Comparison of ENCODE assay signal across 1 cellular context in the genomic region with DNA sequence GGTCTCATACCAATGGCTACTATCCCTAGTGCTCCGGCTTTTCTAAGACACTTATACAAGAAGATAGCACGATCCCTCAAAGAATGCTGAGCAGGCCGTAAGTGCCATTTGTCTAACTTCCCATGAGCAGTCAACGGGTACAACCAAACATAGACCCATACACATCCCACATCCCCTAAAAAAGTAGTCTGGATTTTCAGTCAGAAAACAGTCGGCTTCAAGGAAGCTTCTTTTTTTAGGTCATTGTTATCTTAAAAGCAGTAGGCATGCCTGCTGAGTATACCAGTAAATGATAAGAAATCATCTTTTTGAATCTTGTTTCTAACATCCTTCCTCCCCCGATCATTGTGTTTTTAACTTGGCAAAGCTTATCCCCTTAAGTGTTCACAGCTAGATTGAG.
TF ChIP-seq lines count a peak whose summit lies in the region.

No MANE protein-coding gene starts in this region.

TF ChIP-seq in WTC11, 78 proteins besides CTCF, POLR2A, EP300 and RAD21 (continued from another document):
- TF ChIP-seq, protein P1, sequence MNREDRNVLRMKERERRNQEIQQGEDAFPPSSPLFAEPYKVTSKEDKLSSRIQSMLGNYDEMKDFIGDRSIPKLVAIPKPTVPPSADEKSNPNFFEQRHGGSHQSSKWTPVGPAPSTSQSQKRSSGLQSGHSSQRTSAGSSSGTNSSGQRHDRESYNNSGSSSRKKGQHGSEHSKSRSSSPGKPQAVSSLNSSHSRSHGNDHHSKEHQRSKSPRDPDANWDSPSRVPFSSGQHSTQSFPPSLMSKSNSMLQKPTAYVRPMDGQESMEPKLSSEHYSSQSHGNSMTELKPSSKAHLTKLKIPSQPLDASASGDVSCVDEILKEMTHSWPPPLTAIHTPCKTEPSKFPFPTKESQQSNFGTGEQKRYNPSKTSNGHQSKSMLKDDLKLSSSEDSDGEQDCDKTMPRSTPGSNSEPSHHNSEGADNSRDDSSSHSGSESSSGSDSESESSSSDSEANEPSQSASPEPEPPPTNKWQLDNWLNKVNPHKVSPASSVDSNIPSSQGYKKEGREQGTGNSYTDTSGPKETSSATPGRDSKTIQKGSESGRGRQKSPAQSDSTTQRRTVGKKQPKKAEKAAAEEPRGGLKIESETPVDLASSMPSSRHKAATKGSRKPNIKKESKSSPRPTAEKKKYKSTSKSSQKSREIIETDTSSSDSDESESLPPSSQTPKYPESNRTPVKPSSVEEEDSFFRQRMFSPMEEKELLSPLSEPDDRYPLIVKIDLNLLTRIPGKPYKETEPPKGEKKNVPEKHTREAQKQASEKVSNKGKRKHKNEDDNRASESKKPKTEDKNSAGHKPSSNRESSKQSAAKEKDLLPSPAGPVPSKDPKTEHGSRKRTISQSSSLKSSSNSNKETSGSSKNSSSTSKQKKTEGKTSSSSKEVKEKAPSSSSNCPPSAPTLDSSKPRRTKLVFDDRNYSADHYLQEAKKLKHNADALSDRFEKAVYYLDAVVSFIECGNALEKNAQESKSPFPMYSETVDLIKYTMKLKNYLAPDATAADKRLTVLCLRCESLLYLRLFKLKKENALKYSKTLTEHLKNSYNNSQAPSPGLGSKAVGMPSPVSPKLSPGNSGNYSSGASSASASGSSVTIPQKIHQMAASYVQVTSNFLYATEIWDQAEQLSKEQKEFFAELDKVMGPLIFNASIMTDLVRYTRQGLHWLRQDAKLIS (CRISPR knock-in tag; IDR thresholded peaks at IDR 0.05; ENCODE audit: borderline replicate concordance): no peak
- no peak for TF ChIP-seq NFYB (CRISPR knock-in tag; conservative IDR thresholded peaks at IDR 0.05; ENCODE audit: low read depth)
- TF ChIP-seq MXD4 (CRISPR knock-in tag; IDR thresholded peaks at IDR 0.05; ENCODE audit: borderline replicate concordance): no peak
- TF ChIP-seq ZNF317 (CRISPR knock-in tag; IDR thresholded peaks at IDR 0.05; ENCODE audit: borderline replicate concordance, low read depth): no peak
- TF ChIP-seq, protein P2, sequence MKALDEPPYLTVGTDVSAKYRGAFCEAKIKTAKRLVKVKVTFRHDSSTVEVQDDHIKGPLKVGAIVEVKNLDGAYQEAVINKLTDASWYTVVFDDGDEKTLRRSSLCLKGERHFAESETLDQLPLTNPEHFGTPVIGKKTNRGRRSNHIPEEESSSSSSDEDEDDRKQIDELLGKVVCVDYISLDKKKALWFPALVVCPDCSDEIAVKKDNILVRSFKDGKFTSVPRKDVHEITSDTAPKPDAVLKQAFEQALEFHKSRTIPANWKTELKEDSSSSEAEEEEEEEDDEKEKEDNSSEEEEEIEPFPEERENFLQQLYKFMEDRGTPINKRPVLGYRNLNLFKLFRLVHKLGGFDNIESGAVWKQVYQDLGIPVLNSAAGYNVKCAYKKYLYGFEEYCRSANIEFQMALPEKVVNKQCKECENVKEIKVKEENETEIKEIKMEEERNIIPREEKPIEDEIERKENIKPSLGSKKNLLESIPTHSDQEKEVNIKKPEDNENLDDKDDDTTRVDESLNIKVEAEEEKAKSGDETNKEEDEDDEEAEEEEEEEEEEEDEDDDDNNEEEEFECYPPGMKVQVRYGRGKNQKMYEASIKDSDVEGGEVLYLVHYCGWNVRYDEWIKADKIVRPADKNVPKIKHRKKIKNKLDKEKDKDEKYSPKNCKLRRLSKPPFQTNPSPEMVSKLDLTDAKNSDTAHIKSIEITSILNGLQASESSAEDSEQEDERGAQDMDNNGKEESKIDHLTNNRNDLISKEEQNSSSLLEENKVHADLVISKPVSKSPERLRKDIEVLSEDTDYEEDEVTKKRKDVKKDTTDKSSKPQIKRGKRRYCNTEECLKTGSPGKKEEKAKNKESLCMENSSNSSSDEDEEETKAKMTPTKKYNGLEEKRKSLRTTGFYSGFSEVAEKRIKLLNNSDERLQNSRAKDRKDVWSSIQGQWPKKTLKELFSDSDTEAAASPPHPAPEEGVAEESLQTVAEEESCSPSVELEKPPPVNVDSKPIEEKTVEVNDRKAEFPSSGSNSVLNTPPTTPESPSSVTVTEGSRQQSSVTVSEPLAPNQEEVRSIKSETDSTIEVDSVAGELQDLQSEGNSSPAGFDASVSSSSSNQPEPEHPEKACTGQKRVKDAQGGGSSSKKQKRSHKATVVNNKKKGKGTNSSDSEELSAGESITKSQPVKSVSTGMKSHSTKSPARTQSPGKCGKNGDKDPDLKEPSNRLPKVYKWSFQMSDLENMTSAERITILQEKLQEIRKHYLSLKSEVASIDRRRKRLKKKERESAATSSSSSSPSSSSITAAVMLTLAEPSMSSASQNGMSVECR (CRISPR knock-in tag; IDR thresholded peaks at IDR 0.05; ENCODE audit: borderline replicate concordance): no peak
- TF ChIP-seq SMAD4 (CRISPR knock-in tag; IDR thresholded peaks at IDR 0.05): no peak
- TF ChIP-seq HMGA2 (CRISPR knock-in tag; IDR thresholded peaks at IDR 0.05): no peak
- TF ChIP-seq TEAD1 (CRISPR knock-in tag; IDR thresholded peaks at IDR 0.05): no peak
